ENCODE assay signal across 17 cellular contexts in genomic region chr9:13588151-13589043, GRCh38.
DNase-seq lines count a peak whose midpoint lies in the region; ATAC-seq and TF ChIP-seq lines count a peak whose summit lies in the region.
"Had no signal": no experiment of that assay in that cellular context is flagged by ENCODE, and none has a peak within 500 bp of the region (broad histone marks: within the 10 kb centered on the region; RNA-seq: fewer than 3 reads in every experiment).

No MANE protein-coding gene starts in this region.

- no peaks in the 10 kb centered on the region for H3K4me1 Mint-ChIP-seq in HFFc6 (ENCODE audit: low read depth)
- H3K4me1 Mint-ChIP-seq: activated B cell treated with CpG ODN at 0.5 μM for 24 hours; activated naive CD8-positive, alpha-beta T cell treated with anti-CD3 and anti-CD28 coated beads, Interleukin-2, amount 10 ng/mL, durations not matched to agents 7 days and 5 days; CD14-positive monocyte had no signal

- H3K4me3 Mint-ChIP-seq in HFFc6, result no peak overlapping the region
- H3K4me3 Mint-ChIP-seq: activated B cell treated with CpG ODN at 0.5 μM for 24 hours; activated naive CD8-positive, alpha-beta T cell treated with anti-CD3 and anti-CD28 coated beads, Interleukin-2, amount 10 ng/mL, durations not matched to agents 7 days and 5 days; CD14-positive monocyte; natural killer cell treated with Interleukin-12 subunit alpha and Interleukin-12 subunit beta and Interleukin-15 and Interleukin-18, amount 100 ng/mL, for 72 hours had no signal

- no peak overlapping the region for H3K27ac Mint-ChIP-seq in HFFc6
- H3K27ac Mint-ChIP-seq: activated B cell treated with CpG ODN at 0.5 μM for 24 hours; activated naive CD8-positive, alpha-beta T cell treated with anti-CD3 and anti-CD28 coated beads, Interleukin-2, amount 10 ng/mL, durations not matched to agents 7 days and 5 days; CD14-positive monocyte; natural killer cell treated with Interleukin-12 subunit alpha and Interleukin-12 subunit beta and Interleukin-15 and Interleukin-18, amount 100 ng/mL, for 72 hours had no signal

- no peaks in the 10 kb centered on the region for H3K36me3 Mint-ChIP-seq in HFFc6 (ENCODE audit: low read depth)
- H3K36me3 Mint-ChIP-seq: activated naive CD8-positive, alpha-beta T cell treated with anti-CD3 and anti-CD28 coated beads, Interleukin-2, amount 10 ng/mL, durations not matched to agents 7 days and 5 days; CD14-positive monocyte; natural killer cell treated with Interleukin-12 subunit alpha and Interleukin-12 subunit beta and Interleukin-15 and Interleukin-18, amount 100 ng/mL, for 72 hours had no signal

- no peaks in the 10 kb centered on the region for H3K9me3 ChIP-seq in right cardiac atrium (ENCODE audit: control insufficient read depth, low read length)
- H3K9me3 ChIP-seq: thoracic aorta had no signal

- TF ChIP-seq CTCF in HFFc6 (IDR thresholded peaks at IDR 0.05), result no peak

- no peak overlapping the region for H3K27ac ChIP-seq in right cardiac atrium (ENCODE audit: low read length)
- H3K27ac ChIP-seq: thoracic aorta had no signal

- intact Hi-C loops in right cardiac atrium (cut with DNase I), result loop anchor here in 1 of 4 donors (10.0 kb wide), 1 partner anchor 64 kb away; no protein-coding TSS in a partner anchor
- intact Hi-C loops in sciatic nerve (cut with DNase I), result no loop called here

- no peaks in the 10 kb centered on the region for H3K27me3 Mint-ChIP-seq in HFFc6 (ENCODE audit: insufficient read depth)
- H3K27me3 Mint-ChIP-seq: activated B cell treated with CpG ODN at 0.5 μM for 24 hours; activated naive CD8-positive, alpha-beta T cell treated with anti-CD3 and anti-CD28 coated beads, Interleukin-2, amount 10 ng/mL, durations not matched to agents 7 days and 5 days; natural killer cell treated with Interleukin-12 subunit alpha and Interleukin-12 subunit beta and Interleukin-15 and Interleukin-18, amount 100 ng/mL, for 72 hours had no signal

- H3K4me3 ChIP-seq in right cardiac atrium (ENCODE audit: low read length), result no peak overlapping the region
- H3K4me3 ChIP-seq: smooth muscle cell, thoracic aorta had no signal

- ATAC-seq in right cardiac atrium, result peak; percentile 67 to 81
- peak; percentile 87 for ATAC-seq in sciatic nerve
- ATAC-seq in GM21723 (IDR thresholded peaks at IDR 0.05; ENCODE audit: unreplicated experiment), result no peak
- ATAC-seq in GM18519 (IDR thresholded peaks at IDR 0.05; ENCODE audit: low FRiP score, unreplicated experiment), result no peak
- ATAC-seq: natural killer cell treated with Interleukin-12 subunit alpha and Interleukin-12 subunit beta and Interleukin-15 and Interleukin-18, amount 100 ng/mL, for 72 hours had no signal

- DNase-seq in HT1080 (ENCODE audit: low read depth) (peak; percentile 39), brain pericyte (ENCODE audit: low read depth, low spot score) (peak; percentile 88), right cardiac atrium (no peak), sciatic nerve (ENCODE audit: low spot score) (no peak), HFFc6 (no peak)
- DNase-seq in NK-92 treated with Interleukin-12 subunit alpha and Interleukin-12 subunit beta, amount 100 ng/mL, for 24 hours (lab: John Stamatoyannopoulos, UW), result no peak
- DNase-seq: activated B cell treated with CpG ODN at 0.5 μM for 24 hours; activated naive CD8-positive, alpha-beta T cell treated with anti-CD3 and anti-CD28 coated beads, Interleukin-2, amount 10 ng/mL, durations not matched to agents 7 days and 5 days; GF-D8; NCI-H2029 treated with DMSO at 0.1 percent for 48 hours; SW 1271 had no signal

- H3K9me3 Mint-ChIP-seq in HFFc6, result no peaks in the 10 kb centered on the region
- H3K9me3 Mint-ChIP-seq: activated B cell treated with CpG ODN at 0.5 μM for 24 hours had no signal

- H3K27me3 ChIP-seq in right cardiac atrium (ENCODE audit: control insufficient read depth, insufficient read depth), result no peaks in the 10 kb centered on the region

- peaks cover 3% of the 10 kb centered on the region for H3K4me1 ChIP-seq in right cardiac atrium (ENCODE audit: control insufficient read depth, insufficient read depth, low read length)

- 47% methylated on average over 6 of the region's 6 CpGs for WGBS in right cardiac atrium

Comparison
In these comparisons a context has a peak if more than half of its experiments do, and no peak if none do; other contexts are left out.
1. DNase-seq: peak in HT1080 (single experiment) and brain pericyte (single experiment); none in right cardiac atrium (0 of 3), sciatic nerve (single experiment), HFFc6 (single experiment) and NK-92 treated with Interleukin-12 subunit alpha and Interleukin-12 subunit beta, amount 100 ng/mL, for 24 hours (single experiment).
2. ATAC-seq: peak in right cardiac atrium (2 of 2) and sciatic nerve (single experiment); none in GM21723 (single experiment) and GM18519 (single experiment).